Comparison of ENCODE assay signal across 9 cellular contexts in genomic region chr7:43879477-43879876, GRCh38. TPM values are rescaled to one million over a fixed set of nuclear protein-coding genes. Genes with fewer than 3 reads are reported as not detected.
A peak's percentile ranks its signal among the peaks of the same experiment; 100 is the strongest.
DNase-seq lines count a peak whose midpoint lies in the region; TF ChIP-seq lines count a peak whose summit lies in the region.
"Had no signal": no experiment of that assay in that cellular context is flagged by ENCODE, and none has a peak within 500 bp of the region (broad histone marks: within the 10 kb centered on the region; RNA-seq: fewer than 3 reads in every experiment).

No MANE protein-coding gene starts in this region.

- H3K36me3 ChIP-seq in left ventricle myocardium inferior = peaks cover 84% of the 10 kb centered on the region

- TF ChIP-seq CTCF in left ventricle myocardium inferior (IDR thresholded peaks at IDR 0.05; ENCODE audit: borderline replicate concordance) = no peak

- H3K9me3 ChIP-seq in left ventricle myocardium inferior (replicated peaks) = no peaks in the 10 kb centered on the region

- intact Hi-C loops in left ventricle myocardium inferior (cut with micrococcal nuclease) (no loop called here), cardiac septum (cut with DNase I) (no loop called here)

- H3K4me1 ChIP-seq in left ventricle myocardium inferior = peaks cover 42% of the 10 kb centered on the region

- DNase-seq in left ventricle myocardium inferior = no peak
- no peak for DNase-seq in cardiac septum (ENCODE audit: low spot score)
- DNase-seq in astrocyte of the hippocampus (ENCODE audit: low read depth, low spot score) = peak; percentile 70
- DNase-seq in hepatic stellate cell (ENCODE audit: low spot score) = peak; percentile 62
- no peak for DNase-seq in stimulated activated CD4-positive, alpha-beta T cell treated with anti-CD3 and anti-CD28 coated beads, Interleukin-15, amount 100 ng/mL, for 24 hours
- no peak for DNase-seq in NCI-H1105 treated with DMSO at 0.1 percent for 48 hours (lab: John Stamatoyannopoulos, UW)
- no peak for DNase-seq in NCI-H1930 (lab: John Stamatoyannopoulos, UW)
- DNase-seq in SW480 (ENCODE audit: low spot score) = no peak
- DNase-seq: trophoblast cell had no signal

- no peak overlapping the region for H3K4me3 ChIP-seq in left ventricle myocardium inferior

- H3K27me3 ChIP-seq in left ventricle myocardium inferior (ENCODE audit: low read depth) = no peaks in the 10 kb centered on the region

- H3K27ac ChIP-seq in left ventricle myocardium inferior (replicated peaks) = peak overlapping the region; percentile 67

RNA-seq across cellular contexts. Expression of gene MRPS24, which starts 10.2 kb away (rescaled TPM):
- total RNA-seq in left ventricle myocardium inferior = 167 TPM
- 101 TPM for total RNA-seq in cardiac septum

RNA-seq across cellular contexts. Expression of gene URGCP, which starts 26.9 kb away (rescaled TPM):
- total RNA-seq in left ventricle myocardium inferior = 39.6 TPM
- 40.0 TPM for total RNA-seq in cardiac septum

RNA-seq across cellular contexts. Expression of gene UBE2D4, which starts 46.8 kb away (rescaled TPM):
- 44.9 TPM for total RNA-seq in left ventricle myocardium inferior
- 34.9 TPM for total RNA-seq in cardiac septum

Comparison
In these comparisons a context has a peak if more than half of its experiments do, and no peak if none do; other contexts are left out.
1. DNase-seq: peak in astrocyte of the hippocampus (single experiment) and hepatic stellate cell (single experiment); none in left ventricle myocardium inferior (single experiment), cardiac septum (single experiment), stimulated activated CD4-positive, alpha-beta T cell treated with anti-CD3 and anti-CD28 coated beads, Interleukin-15, amount 100 ng/mL, for 24 hours (single experiment), NCI-H1105 treated with DMSO at 0.1 percent for 48 hours (single experiment), NCI-H1930 (0 of 2) and SW480 (single experiment).